7 cellular contexts compared by ENCODE assay signal in genomic region chr1:8163039-8163438, GRCh38.
"Had no signal": no experiment of that assay in that cellular context is flagged by ENCODE, and none has a peak within 500 bp of the region (broad histone marks: within the 10 kb centered on the region; RNA-seq: fewer than 3 reads in every experiment).

No MANE protein-coding gene starts in this region.

- H3K36me3 ChIP-seq: HAP-1 had no signal

- FAIRE-seq: HTR-8/SVneo had no signal

- H3K9me3 ChIP-seq: HAP-1 had no signal

- H3K27ac ChIP-seq: GM23248 had no signal

- H3K4me3 ChIP-seq: GM23248, HAP-1 had no signal

- H3K4me1 ChIP-seq: HAP-1 had no signal

- H3K9ac ChIP-seq: GM23248 had no signal

- DNase-seq: GM23248, GOT3, H7, IMR-90, KBM-7 had no signal

- H2AFZ ChIP-seq: GM23248 had no signal
